In genomic region chr13:89401209-89401810, GRCh38 we compare ENCODE assay signal across 10 cellular contexts.
A peak's percentile ranks its signal among the peaks of the same experiment; 100 is the strongest.
DNase-seq lines count a peak whose midpoint lies in the region; ATAC-seq and TF ChIP-seq lines count a peak whose summit lies in the region.
"Had no signal": no experiment of that assay in that cellular context is flagged by ENCODE, and none has a peak within 500 bp of the region (broad histone marks: within the 10 kb centered on the region; RNA-seq: fewer than 3 reads in every experiment).

No MANE protein-coding gene starts in this region.

- H3K79me2 ChIP-seq in mammary epithelial cell (ENCODE audit: insufficient read depth, low read length): no peaks in the 10 kb centered on the region

- H3K9ac ChIP-seq in mammary epithelial cell (ENCODE audit: insufficient read depth, low read length) (peak overlapping the region; percentile 39), liver (ENCODE audit: low read depth in 1 of 2, low read length in 2 of 2) (no peak overlapping the region)

- H3K4me1 ChIP-seq in mammary epithelial cell (ENCODE audit: insufficient read depth, low read length) (peaks cover 6% of the 10 kb centered on the region), liver (ENCODE audit: control insufficient read depth in 4 of 4, insufficient read depth in 4 of 4, low read length in 3 of 4) (peaks cover 0 to 17% (median 8%) of the 10 kb centered on the region in 4 donors)

- DNase-seq in Ammon's horn (ENCODE audit: low spot score): peak; percentile 17
- DNase-seq in NCI-H226: peak; percentile 41
- peak; percentile 91 for DNase-seq in mammary epithelial cell
- DNase-seq in C1 segment of cervical spinal cord (lab: John Stamatoyannopoulos, UW): no peak
- no peak for DNase-seq in NCI-H748 (lab: John Stamatoyannopoulos, UW; ENCODE audit: unreplicated experiment)
- no peak for DNase-seq in stimulated activated naive CD8-positive, alpha-beta T cell treated with anti-CD3 and anti-CD28 coated beads, Interleukin-15, Interleukin-2, amounts not matched to agents 100 U/mL and 50 U/mL, for 24 hours
- DNase-seq: activated CD8-positive, alpha-beta memory T cell treated with anti-CD3 and anti-CD28 coated beads, Interleukin-2, amount 50 U/mL, for 48 hours had no signal

- CTCF ChIA-PET in mammary epithelial cell (lab: Charles Lee; ENCODE audit: low non-redundant PET): no interaction called here

- H3K4me2 ChIP-seq in mammary epithelial cell (ENCODE audit: insufficient read depth, low read depth, low read length): peak overlapping the region; percentile 39

- TF ChIP-seq CTCF in mammary epithelial cell (conservative IDR thresholded peaks at IDR 0.05 in 1 of 2, IDR thresholded peaks at IDR 0.05 in 1 of 2; ENCODE audit: extremely low read depth in 1 of 2, insufficient read depth in 1 of 2, low read depth in 1 of 2, low read length in 2 of 2) (no peak), liver (IDR thresholded peaks at IDR 0.05; ENCODE audit: low read depth, low read length, missing input control) (no peak)

- H3K27ac ChIP-seq in mammary epithelial cell (ENCODE audit: insufficient read depth, low read depth, low read length) (peak overlapping the region; percentile 88), liver (ENCODE audit: low read depth in 1 of 2, low read length in 2 of 2) (peak overlapping the region; percentile 29 to 68)

- H3K4me3 ChIP-seq in mammary epithelial cell (replicated peaks in 1 of 3; ENCODE audit: insufficient read depth in 1 of 3, low read depth in 2 of 3, low read length in 3 of 3) (no peak overlapping the region), liver (ENCODE audit: low read depth in 1 of 3, low read length in 3 of 3) (no peak overlapping the region)

- intact Hi-C loops in mammary epithelial cell (cut with micrococcal nuclease): no loop called here

- peak overlapping the region; percentile 86 for H2AFZ ChIP-seq in mammary epithelial cell (ENCODE audit: low read depth, low read length)

- H3K36me3 ChIP-seq in mammary epithelial cell (ENCODE audit: insufficient read depth, low read length) (no peaks in the 10 kb centered on the region), liver (ENCODE audit: control insufficient read depth in 4 of 4, insufficient read depth in 3 of 4, low read depth in 1 of 4, low read length in 3 of 4) (no peaks in the 10 kb centered on the region)

- H3K27me3 ChIP-seq in mammary epithelial cell (ENCODE audit: insufficient read depth, low read length) (no peaks in the 10 kb centered on the region), liver (ENCODE audit: control insufficient read depth in 4 of 4, insufficient read depth in 4 of 4, low read length in 3 of 4) (no peaks in the 10 kb centered on the region)

- WGBS in mammary epithelial cell (ENCODE audit: low coverage, missing lambda C conversion rate): 52% methylated on average over 4 of the region's 4 CpGs
- 48% methylated on average over 4 of the region's 4 CpGs for WGBS in liver

- no peak for TF ChIP-seq RAD21 in liver (IDR thresholded peaks at IDR 0.05)

- H3K9me3 ChIP-seq in mammary epithelial cell (replicated peaks; ENCODE audit: insufficient read depth, low read length): no peaks in the 10 kb centered on the region
- no peaks in the 10 kb centered on the region for H3K9me3 ChIP-seq in liver (ENCODE audit: control insufficient read depth in 4 of 4, low read length in 3 of 4)

- BruUV-seq in mammary epithelial cell (replicated peaks; lab: Mats Ljungman, UMichigan): no TSS peak

- dilution Hi-C loops in mammary epithelial cell (cut with HindIII; ENCODE audit: low sequenced_read_pairs): no loop called here

- in situ Hi-C loops in mammary epithelial cell (cut with MboI; ENCODE audit: low sequenced_read_pairs in 2 of 2): no loop called here

- ATAC-seq in GM18873 (IDR thresholded peaks at IDR 0.05; ENCODE audit: low FRiP score, unreplicated experiment): no peak
- no peak for ATAC-seq in stimulated activated naive CD8-positive, alpha-beta T cell treated with anti-CD3 and anti-CD28 coated beads, Interleukin-15, Interleukin-2, amounts not matched to agents 100 U/mL and 50 U/mL, for 24 hours
- ATAC-seq: esophagus mucosa had no signal

- H4K20me1 ChIP-seq in mammary epithelial cell (ENCODE audit: insufficient read depth, low read length): no peaks in the 10 kb centered on the region

TF ChIP-seq in liver, 16 proteins besides CTCF, POLR2A, EP300 and RAD21:
- TF ChIP-seq MAX (IDR thresholded peaks at IDR 0.05): peak; percentile 23
- peak in 1 of 2 donors; percentile 35 for TF ChIP-seq RXRA (IDR thresholded peaks at IDR 0.05)
- TF ChIP-seq HNF4G (IDR thresholded peaks at IDR 0.05): no peak
- peak; percentile 46 for TF ChIP-seq YY1 (IDR thresholded peaks at IDR 0.05)
- no peak for TF ChIP-seq GABPA (IDR thresholded peaks at IDR 0.05 in 1 of 2, conservative IDR thresholded peaks at IDR 0.05 in 1 of 2)
- TF ChIP-seq JUND (IDR thresholded peaks at IDR 0.05): peak; percentile 44 to 64
- no peak for TF ChIP-seq NR2F2 (IDR thresholded peaks at IDR 0.05)
- peak in 1 of 2 donors; percentile 62 for TF ChIP-seq HNF4A (conservative IDR thresholded peaks at IDR 0.05)
- TF ChIP-seq ZBTB33 (IDR thresholded peaks at IDR 0.05): peak; percentile 43
- TF ChIP-seq FOXA1 (IDR thresholded peaks at IDR 0.05): peak; percentile 25
- no peak for TF ChIP-seq EGR1 (IDR thresholded peaks at IDR 0.05; ENCODE audit: low read depth in 2 of 2)
- TF ChIP-seq TAF1 (conservative IDR thresholded peaks at IDR 0.05): no peak
- no peak for TF ChIP-seq ATF3 (IDR thresholded peaks at IDR 0.05)
- peak; percentile 8 for TF ChIP-seq SP1 (IDR thresholded peaks at IDR 0.05)
- TF ChIP-seq FOXA2 (IDR thresholded peaks at IDR 0.05): peak; percentile 21
- peak; percentile 53 for TF ChIP-seq REST (IDR thresholded peaks at IDR 0.05)
TF ChIP-seq in liver: peak in this region for 10.

Comparison
In these comparisons a context has a peak if more than half of its experiments do, and no peak if none do; other contexts are left out.
1. DNase-seq: peak in Ammon's horn (single experiment), NCI-H226 (single experiment) and mammary epithelial cell (single experiment); none in C1 segment of cervical spinal cord (0 of 14), NCI-H748 (single experiment) and stimulated activated naive CD8-positive, alpha-beta T cell treated with anti-CD3 and anti-CD28 coated beads, Interleukin-15, Interleukin-2, amounts not matched to agents 100 U/mL and 50 U/mL, for 24 hours (single experiment).